7 cellular contexts compared by ENCODE assay signal in genomic region chr9:130446111-130446861, GRCh38. TPM values are rescaled to one million over a fixed set of nuclear protein-coding genes. Genes with fewer than 3 reads are reported as not detected.
DNase-seq lines count a peak whose midpoint lies in the region; ATAC-seq and TF ChIP-seq lines count a peak whose summit lies in the region.

No MANE protein-coding gene starts in this region.

- H3K4me3 Mint-ChIP-seq in T-helper 17 cell, result peak overlapping the region; percentile 80

- peaks cover 11% of the 10 kb centered on the region for H3K4me1 Mint-ChIP-seq in T-helper 17 cell

- peaks cover 46% of the 10 kb centered on the region for H3K27me3 Mint-ChIP-seq in T-helper 17 cell

- no peak overlapping the region for H3K27ac Mint-ChIP-seq in T-helper 17 cell

- H3K27ac ChIP-seq in HEK293 (ENCODE audit: extremely low read depth, low read depth, low read length), result peak overlapping the region; percentile 57; the same call in 1 of the 2 replicates
- no peak overlapping the region for H3K27ac ChIP-seq in foreskin keratinocyte

- DNase-seq in T-helper 17 cell (no peak), foreskin keratinocyte (peak in 1 of 2 donors; percentile 23), non-pigmented ciliary epithelial cell (ENCODE audit: low read depth) (peak; percentile 51), activated gamma-delta T cell treated with Interleukin-2 at 50 U/mL for 16 hours (no peak)

- H3K4me3 ChIP-seq in HEK293 (ENCODE audit: low read depth, low read length), result no peak overlapping the region

- ATAC-seq in T-helper 17 cell (no peak), foreskin keratinocyte (peak; percentile 5), HG03432 (IDR thresholded peaks at IDR 0.05; ENCODE audit: unreplicated experiment) (no peak), HG02588 (IDR thresholded peaks at IDR 0.05; ENCODE audit: unreplicated experiment) (no peak)

- H3K9me3 ChIP-seq in HEK293 (ENCODE audit: control insufficient read depth, insufficient read depth, low read depth, low read length) (no peaks in the 10 kb centered on the region), T-helper 17 cell (ENCODE audit: control insufficient read depth, low read length, poor library complexity, severe bottlenecking) (no peaks in the 10 kb centered on the region)

- peaks cover 5% of the 10 kb centered on the region for H3K4me1 ChIP-seq in HEK293 (ENCODE audit: control insufficient read depth, insufficient read depth, low read length)
- no peaks in the 10 kb centered on the region for H3K4me1 ChIP-seq in foreskin keratinocyte

- CTCF ChIA-PET in HEK293 (lab: Yijun Ruan, JAX), result interaction anchor here (0.6 to 4.6 kb wide), 7 partner anchors 9 to 552 kb away, joined by 3 to 21 read pairs (median 4); no protein-coding TSS in a partner anchor

- H3K36me3 Mint-ChIP-seq in T-helper 17 cell (ENCODE audit: low read depth), result peaks cover 2% of the 10 kb centered on the region

- peaks cover 15% of the 10 kb centered on the region for H3K27me3 ChIP-seq in foreskin keratinocyte

- POLR2A ChIA-PET in HEK293 (lab: Yijun Ruan, JAX), result interaction anchor here (0.6 to 1.1 kb wide), 4 partner anchors 24 to 382 kb away, joined by 5 to 6 read pairs (median 5); partner anchors contain the start of gene EXOSC2

- TF ChIP-seq CTCF in HEK293 (tag by site-specific recombination; IDR thresholded peaks at IDR 0.05), result no peak
- TF ChIP-seq CTCF in foreskin keratinocyte (conservative IDR thresholded peaks at IDR 0.05), result no peak

- H3K36me3 ChIP-seq in HEK293 (ENCODE audit: control insufficient read depth in 2 of 2, insufficient read depth in 1 of 2, low read length in 2 of 2), result no peaks in the 10 kb centered on the region

TF ChIP-seq in HEK293, 187 proteins besides CTCF, POLR2A, EP300 and RAD21 (continues in another document):
- TF ChIP-seq ZNF610 (tag by site-specific recombination; IDR thresholded peaks at IDR 0.05; ENCODE audit: borderline replicate concordance), result no peak
- TF ChIP-seq ZNF211 (tag by site-specific recombination; IDR thresholded peaks at IDR 0.05; ENCODE audit: low read depth), result no peak
- no peak for TF ChIP-seq ZNF791 (tag by site-specific recombination; IDR thresholded peaks at IDR 0.05)
- TF ChIP-seq ZNF664 (tag by site-specific recombination; IDR thresholded peaks at IDR 0.05), result no peak
- no peak for TF ChIP-seq ZBTB1 (tag by site-specific recombination; IDR thresholded peaks at IDR 0.05)
- no peak for TF ChIP-seq ZNF184 (tag by site-specific recombination; IDR thresholded peaks at IDR 0.05)
- TF ChIP-seq SALL2 (tag by site-specific recombination; IDR thresholded peaks at IDR 0.05; ENCODE audit: borderline replicate concordance), result no peak
- TF ChIP-seq ZNF112 (tag by site-specific recombination; IDR thresholded peaks at IDR 0.05), result no peak
- no peak for TF ChIP-seq ZBTB21 (tag by site-specific recombination; IDR thresholded peaks at IDR 0.05)
- no peak for TF ChIP-seq ZFP37 (tag by site-specific recombination; IDR thresholded peaks at IDR 0.05)
- TF ChIP-seq ZNF423 (tag by site-specific recombination; IDR thresholded peaks at IDR 0.05), result no peak
- no peak for TF ChIP-seq ZNF645 (tag by site-specific recombination; IDR thresholded peaks at IDR 0.05)
- no peak for TF ChIP-seq ZNF776 (tag by site-specific recombination; IDR thresholded peaks at IDR 0.05; ENCODE audit: borderline replicate concordance)
- no peak for TF ChIP-seq ZNF354C (tag by site-specific recombination; IDR thresholded peaks at IDR 0.05; ENCODE audit: borderline replicate concordance, low read depth)
- peak; percentile 90 for TF ChIP-seq EGR2 (tag by site-specific recombination; IDR thresholded peaks at IDR 0.05; ENCODE audit: low read depth)
- peak; percentile 85 for TF ChIP-seq SP7 (tag by site-specific recombination; IDR thresholded peaks at IDR 0.05)
- TF ChIP-seq ZNF292 (tag by site-specific recombination; IDR thresholded peaks at IDR 0.05; ENCODE audit: borderline replicate concordance, low read depth), result no peak
- TF ChIP-seq TSHZ1 (tag by site-specific recombination; IDR thresholded peaks at IDR 0.05; ENCODE audit: borderline replicate concordance), result no peak
- TF ChIP-seq ZNF510 (tag by site-specific recombination; IDR thresholded peaks at IDR 0.05; ENCODE audit: insufficient replicate concordance), result no peak
- no peak for TF ChIP-seq PBX3 (CRISPR knock-in tag; IDR thresholded peaks at IDR 0.05)
- TF ChIP-seq ELK4 (IDR thresholded peaks at IDR 0.05; ENCODE audit: borderline replicate concordance, low read depth, low read length), result no peak
- TF ChIP-seq ZNF555 (tag by site-specific recombination; conservative IDR thresholded peaks at IDR 0.05), result no peak

RNA-seq across cellular contexts. Expression of gene ASS1, which starts 1.5 kb away (rescaled TPM):
- total RNA-seq in T-helper 17 cell (not detected), foreskin keratinocyte (40.8 and 62.6 TPM in 2 replicates)
- polyA plus RNA-seq in foreskin keratinocyte, result 40.9 and 66.4 TPM in 2 replicates

Comparison
In these comparisons a context has a peak if more than half of its experiments do, and no peak if none do; other contexts are left out.
1. RNA of gene ASS1, which starts 1.5 kb away (total RNA-seq): 40.8 to 62.6 TPM in foreskin keratinocyte; not detected in T-helper 17 cell; every median in the first group is over 10 times any median in the second.